8 cellular contexts compared by ENCODE assay signal in genomic region chr6:26537160-26537845, GRCh38. TPM values are rescaled to one million over a fixed set of nuclear protein-coding genes. Genes with fewer than 3 reads are reported as not detected.
DNase-seq lines count a peak whose midpoint lies in the region; ATAC-seq and TF ChIP-seq lines count a peak whose summit lies in the region.

No MANE protein-coding gene starts in this region.

- H3K4me1 ChIP-seq in adipocyte (ENCODE audit: control insufficient read depth, insufficient read depth, low read length): peaks cover 25% of the 10 kb centered on the region
- H3K4me1 ChIP-seq in upper lobe of left lung: peaks cover 25 to 55% (median 27%) of the 10 kb centered on the region in 4 donors

- peak; percentile 53 for ATAC-seq in HG02763 (IDR thresholded peaks at IDR 0.05; ENCODE audit: unreplicated experiment)
- ATAC-seq in left cardiac atrium: peak; percentile 78
- ATAC-seq in upper lobe of left lung (ENCODE audit: low FRiP score in 2 of 2): peak; percentile 82 to 90

- TF ChIP-seq CTCF in GM10266 (IDR thresholded peaks at IDR 0.05; ENCODE audit: control insufficient read depth, insufficient read depth, low read depth, missing control alignments) (no peak), upper lobe of left lung (IDR thresholded peaks at IDR 0.05) (peak in 1 of 6 experiments; percentile 16)

- H3K27ac ChIP-seq in upper lobe of left lung: peak overlapping the region; percentile 91 to 97 (median 96)

- TF ChIP-seq EP300 in upper lobe of left lung (IDR thresholded peaks at IDR 0.05): no peak

- DNase-seq in GM10266 (ENCODE audit: extremely low spot score): peak; percentile 70
- DNase-seq in NCI-H1417 treated with DMSO at 0.1 percent for 48 hours (lab: John Stamatoyannopoulos, UW): peak; percentile 77
- peak; percentile 92 to 99 for DNase-seq in SW 1271 (lab: John Stamatoyannopoulos, UW)
- peak; percentile 93 for DNase-seq in adipocyte (ENCODE audit: low read depth)
- DNase-seq in left cardiac atrium: peak; percentile 91
- DNase-seq in posterior vena cava (ENCODE audit: low spot score): peak; percentile 96
- DNase-seq in upper lobe of left lung: peak; percentile 89 to 94

- peak in 2 of 4 donors; percentile 17 to 18 for TF ChIP-seq POLR2A in upper lobe of left lung (IDR thresholded peaks at IDR 0.05)

- H3K36me3 ChIP-seq in adipocyte (ENCODE audit: control insufficient read depth, insufficient read depth, low read length, severe bottlenecking) (no peaks in the 10 kb centered on the region), upper lobe of left lung (peaks cover 0 to 14% (median under 1%) of the 10 kb centered on the region in 4 donors)

- H3K27me3 ChIP-seq in adipocyte (replicated peaks; ENCODE audit: control insufficient read depth, insufficient read depth, low read length): no peaks in the 10 kb centered on the region
- H3K27me3 ChIP-seq in upper lobe of left lung: no peaks in the 10 kb centered on the region

- intact Hi-C loops in left cardiac atrium (cut with DNase I) (no loop called here), posterior vena cava (cut with DNase I) (loop anchor here in 1 of 2 donors (10.0 kb wide), 1 partner anchor 173 kb away; the partner anchor contains the start of gene BTN3A2)

- H3K9me3 ChIP-seq in adipocyte (ENCODE audit: control insufficient read depth, low read length): no peaks in the 10 kb centered on the region
- H3K9me3 ChIP-seq in upper lobe of left lung: no peaks in the 10 kb centered on the region

- peak overlapping the region; percentile 90 for H3K4me3 ChIP-seq in adipocyte (ENCODE audit: low read length)
- H3K4me3 ChIP-seq in upper lobe of left lung: peak overlapping the region; percentile 57 to 91 (median 72)

- WGBS in upper lobe of left lung, 2 donors: 0 to 1% methylated on average over 20 to 37 of the region's 37 CpGs

- peak overlapping the region; percentile 96 for H3K9ac ChIP-seq in adipocyte (ENCODE audit: low read length)

RNA-seq across cellular contexts. Expression of gene HMGN4, which starts 0.9 kb away (rescaled TPM):
- 10 to 100 TPM; 29.4 to 38.6 TPM for total RNA-seq in left cardiac atrium
- 10 to 100 TPM; 54.2 to 62.0 TPM for total RNA-seq in posterior vena cava
- 10 to 100 TPM; 35.6 to 76.7 (median 45.5) TPM for total RNA-seq in upper lobe of left lung

RNA-seq across cellular contexts. Expression of gene BTN1A1, which starts 37.2 kb away (rescaled TPM):
- total RNA-seq in left cardiac atrium (not detected), posterior vena cava (not detected), upper lobe of left lung (not detected)

RNA-seq across cellular contexts. Expression of gene ABT1, which starts 59.5 kb away (rescaled TPM):
- total RNA-seq in left cardiac atrium (10 to 100 TPM in 1 of 2 donors, 1 to 10 TPM in 1; 8.2 to 10.7 TPM), posterior vena cava (10 to 100 TPM; 10.3 to 11.5 TPM), upper lobe of left lung (10 to 100 TPM in 4 of 6 donors, 1 to 10 TPM in 2; 6.3 to 22.5 (median 15.4) TPM)

Comparison
In these comparisons a context has a peak if more than half of its experiments do, and no peak if none do; other contexts are left out.
1. Peak in every context shown above with its lines: DNase-seq, ATAC-seq, H3K4me3 ChIP-seq and H3K27ac ChIP-seq.